9 cellular contexts compared by ENCODE assay signal in the genomic region with DNA sequence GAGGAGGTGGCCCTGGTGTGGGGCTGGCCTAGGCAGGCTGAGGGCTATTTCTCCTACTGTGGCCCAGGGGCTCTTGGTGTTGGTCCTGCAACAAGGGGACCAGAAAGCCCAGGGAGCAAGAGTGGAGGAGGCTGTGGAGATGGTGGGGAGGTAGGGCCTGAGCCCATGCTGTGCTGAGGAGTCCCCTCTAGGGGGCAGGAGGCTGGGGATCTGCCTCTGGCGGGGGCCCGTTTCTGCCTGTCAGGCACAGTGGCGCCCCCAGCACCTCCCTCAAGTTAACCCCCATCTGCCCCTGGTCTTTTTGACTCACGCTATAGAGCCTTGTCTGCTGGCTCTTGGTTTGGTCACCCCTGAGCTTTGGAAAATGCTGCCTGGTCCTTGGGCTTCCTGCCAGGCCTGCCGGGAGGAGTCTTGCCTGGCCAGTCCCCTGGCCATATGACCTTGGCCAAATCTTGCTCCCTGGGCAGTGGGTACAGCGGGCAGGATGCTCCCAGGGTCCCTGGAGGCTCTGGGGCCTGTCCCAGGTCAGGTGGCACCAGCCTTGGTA. TPM values are rescaled to one million over a fixed set of nuclear protein-coding genes. Genes with fewer than 3 reads are reported as not detected.
DNase-seq lines count a peak whose midpoint lies in the region; ATAC-seq and TF ChIP-seq lines count a peak whose summit lies in the region.
"Had no signal": no experiment of that assay in that cellular context is flagged by ENCODE, and none has a peak within 500 bp of the region (broad histone marks: within the 10 kb centered on the region; RNA-seq: fewer than 3 reads in every experiment).

No MANE protein-coding gene starts in this region.

- no peak overlapping the region for H3K27ac ChIP-seq in colonic mucosa
- no peak overlapping the region for H3K27ac ChIP-seq in psoas muscle

- 59 to 67% (median 64%) methylated on average over 6 of the region's 6 CpGs for WGBS in psoas muscle, 3 donors

- H3K9me3 ChIP-seq in colonic mucosa (no peaks in the 10 kb centered on the region), psoas muscle (no peaks in the 10 kb centered on the region)

- H3K4me1 ChIP-seq in colonic mucosa (peaks cover 16% of the 10 kb centered on the region), psoas muscle (peaks cover 43% of the 10 kb centered on the region)

- TF ChIP-seq CTCF in GM12872 (IDR thresholded peaks at IDR 0.05; ENCODE audit: insufficient read depth, low read depth, low read length) = peak; percentile 68
- TF ChIP-seq CTCF in NB4 (IDR thresholded peaks at IDR 0.05; ENCODE audit: low read depth, low read length) = peak; percentile 56
- peak; percentile 27 for TF ChIP-seq CTCF in colonic mucosa (IDR thresholded peaks at IDR 0.05)
- peak; percentile 7 for TF ChIP-seq CTCF in psoas muscle (IDR thresholded peaks at IDR 0.05)

- H3K36me3 ChIP-seq in colonic mucosa (no peaks in the 10 kb centered on the region), psoas muscle (ENCODE audit: insufficient read depth in 1 of 2, low read depth in 1 of 2) (no peaks in the 10 kb centered on the region)

- no peak for TF ChIP-seq POLR2A in NB4 (IDR thresholded peaks at IDR 0.05; ENCODE audit: extremely low read depth, insufficient read length)

- peak; percentile 60 for DNase-seq in NB4 (ENCODE audit: low read depth)
- no peak for DNase-seq in colonic mucosa
- DNase-seq in psoas muscle = no peak
- DNase-seq: midbrain had no signal

- intact Hi-C loops in colonic mucosa (cut with DNase I) (no loop called here), psoas muscle (cut with DNase I) (no loop called here)

- H3K4me3 ChIP-seq in NB4 (ENCODE audit: low read depth, low read length) (no peak overlapping the region), colonic mucosa (no peak overlapping the region), psoas muscle (no peak overlapping the region)

- H3K27me3 ChIP-seq in colonic mucosa (no peaks in the 10 kb centered on the region), psoas muscle (ENCODE audit: insufficient read depth in 3 of 3, low read length in 2 of 3) (peaks cover 0 to 2% (median 0%) of the 10 kb centered on the region in 3 donors)

- H3K9ac ChIP-seq in colonic mucosa (ENCODE audit: low read depth in 2 of 2, low read length in 2 of 2) = no peak overlapping the region

- ATAC-seq in psoas muscle (no peak), HG03025 (IDR thresholded peaks at IDR 0.05; ENCODE audit: low FRiP score, unreplicated experiment) (no peak), GM21526 (IDR thresholded peaks at IDR 0.05; ENCODE audit: low FRiP score, unreplicated experiment) (no peak), GM21786 (IDR thresholded peaks at IDR 0.05; ENCODE audit: unreplicated experiment) (no peak), HG02571 (IDR thresholded peaks at IDR 0.05; ENCODE audit: unreplicated experiment) (no peak)

RNA-seq across cellular contexts. Expression of gene BAIAP2, which starts 5.9 kb away (rescaled TPM):
- total RNA-seq in colonic mucosa = 10 to 100 TPM; 14.7 to 22.7 TPM
- total RNA-seq in psoas muscle = 10 to 100 TPM in 2 of 4 donors, 1 to 10 TPM in 2; 4.7 to 28.9 (median 10.0) TPM
- 10 to 100 TPM in 1 of 3 donors, 1 to 10 TPM in 2; 3.9 to 13.5 (median 6.5) TPM for polyA plus RNA-seq in psoas muscle

RNA-seq across cellular contexts. Expression of gene CHMP6, which starts 49.2 kb away (rescaled TPM):
- total RNA-seq in colonic mucosa = 10 to 100 TPM; 29.1 to 43.5 TPM
- total RNA-seq in psoas muscle = 10 to 100 TPM; 32.0 to 36.9 (median 33.6) TPM
- polyA plus RNA-seq in psoas muscle = 10 to 100 TPM; 38.3 to 53.2 (median 45.6) TPM

Comparison
In these comparisons a context has a peak if more than half of its experiments do, and no peak if none do; other contexts are left out.
1. CTCF ChIP-seq: peak in every context shown above with its lines; median percentile 68 in GM12872; 56 in NB4; 27 in colonic mucosa; 7 in psoas muscle.